In genomic region chr18:11955299-11956029, GRCh38 we compare ENCODE assay signal across 9 cellular contexts. TPM values are rescaled to one million over a fixed set of nuclear protein-coding genes. Genes with fewer than 3 reads are reported as not detected.
DNase-seq lines count a peak whose midpoint lies in the region; ATAC-seq, FAIRE-seq and TF ChIP-seq lines count a peak whose summit lies in the region.
"Had no signal": no experiment of that assay in that cellular context is flagged by ENCODE, and none has a peak within 500 bp of the region (broad histone marks: within the 10 kb centered on the region; RNA-seq: fewer than 3 reads in every experiment).

No MANE protein-coding gene starts in this region.

- in situ Hi-C loops in KBM-7 (cut with MboI; ENCODE audit: low pct_unique_long_range_greater_than_20kb, low sequenced_read_pairs): no loop called here

- H3K27me3 ChIP-seq in bronchial epithelial cell (ENCODE audit: control insufficient read depth, insufficient read depth, low read length): no peaks in the 10 kb centered on the region
- H3K27me3 ChIP-seq: heart left ventricle had no signal

- no peak overlapping the region for H3K4me3 ChIP-seq in bronchial epithelial cell (ENCODE audit: low read depth, low read length)
- H3K4me3 ChIP-seq: heart left ventricle had no signal

- no peak for TF ChIP-seq CTCF in bronchial epithelial cell (IDR thresholded peaks at IDR 0.05; ENCODE audit: insufficient read depth, low read length, severe bottlenecking)

- H3K36me3 ChIP-seq in bronchial epithelial cell (ENCODE audit: control insufficient read depth, insufficient read depth, low read length): no peaks in the 10 kb centered on the region
- H3K36me3 ChIP-seq: heart left ventricle had no signal

- FAIRE-seq in bronchial epithelial cell (lab: Jason Lieb, UNC): no peak

- DNase-seq in AG08395 (ENCODE audit: low spot score) (peak; percentile 69), KBM-7 (peak; percentile 49), bronchial epithelial cell (ENCODE audit: low read depth) (peak; percentile 74), lung microvascular endothelial cell (ENCODE audit: low read depth in 2 of 2) (peak; percentile 50 to 82), NK-92 (lab: John Stamatoyannopoulos, UW; ENCODE audit: unreplicated experiment) (no peak), ureter (ENCODE audit: low spot score) (no peak)

- ATAC-seq in GM19035 (IDR thresholded peaks at IDR 0.05; ENCODE audit: unreplicated experiment): no peak
- ATAC-seq in GM18519 (IDR thresholded peaks at IDR 0.05; ENCODE audit: low FRiP score, unreplicated experiment): no peak

RNA-seq across cellular contexts. Expression of gene IMPA2, which starts 25.8 kb away (rescaled TPM):
- total RNA-seq in bronchial epithelial cell (66.1 and 91.1 TPM in 2 replicates), lung microvascular endothelial cell (3.1 and 11.1 TPM in 2 replicates), ureter (14.3 TPM)

RNA-seq across cellular contexts. Expression of gene MPPE1, which starts 47.3 kb away (rescaled TPM):
- total RNA-seq in bronchial epithelial cell (22.1 and 30.1 TPM in 2 replicates), lung microvascular endothelial cell (11.6 and 13.9 TPM in 2 replicates), ureter (49.2 TPM)

Comparison
In these comparisons a context has a peak if more than half of its experiments do, and no peak if none do; other contexts are left out.
1. DNase-seq: peak in AG08395 (single experiment), KBM-7 (single experiment), bronchial epithelial cell (single experiment) and lung microvascular endothelial cell (2 of 2); none in NK-92 (single experiment) and ureter (single experiment).